In the genomic region with DNA sequence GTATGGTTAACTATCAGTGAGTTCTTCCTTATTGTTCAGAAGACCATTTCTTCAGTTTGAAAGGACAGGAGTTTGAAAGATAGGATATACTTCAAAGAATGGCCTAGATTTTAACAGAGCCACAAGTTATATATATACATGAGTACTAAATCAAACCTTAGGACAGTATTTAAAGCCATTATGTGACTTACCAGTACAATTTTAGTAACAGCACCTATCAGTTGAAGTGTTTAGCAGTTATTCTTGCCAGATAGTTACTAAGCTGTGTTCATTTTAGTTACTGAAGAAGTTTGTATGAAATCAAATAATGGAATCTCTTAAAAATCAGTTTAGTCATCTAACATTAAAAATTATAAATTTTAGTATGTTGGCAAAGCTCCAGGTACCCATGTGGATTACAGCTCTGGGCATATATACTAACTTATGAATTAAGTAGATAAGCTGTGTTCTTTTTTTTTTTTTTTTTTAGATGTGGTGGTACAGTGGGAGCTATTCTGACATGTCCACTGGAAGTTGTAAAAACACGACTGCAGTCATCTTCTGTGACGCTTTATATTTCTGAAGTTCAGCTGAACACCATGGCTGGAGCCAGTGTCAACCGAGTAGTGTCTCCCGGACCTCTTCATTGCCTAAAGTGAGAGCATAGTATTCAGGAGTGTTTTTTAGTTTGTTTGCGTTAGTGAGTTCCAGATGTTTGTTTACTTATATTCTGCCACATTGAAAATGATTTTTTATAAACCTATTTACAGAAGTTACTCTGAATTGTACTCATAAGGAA, we compare ENCODE assay signal across 17 cellular contexts. TPM values are rescaled to one million over a fixed set of nuclear protein-coding genes. Genes with fewer than 3 reads are reported as not detected.
A peak's percentile ranks its signal among the peaks of the same experiment; 100 is the strongest.
DNase-seq lines count a peak whose midpoint lies in the region; ATAC-seq and TF ChIP-seq lines count a peak whose summit lies in the region.
"Had no signal": no experiment of that assay in that cellular context is flagged by ENCODE, and none has a peak within 500 bp of the region (broad histone marks: within the 10 kb centered on the region; RNA-seq: fewer than 3 reads in every experiment).

No MANE protein-coding gene starts in this region.

- DNase-seq in DMS53 (lab: John Stamatoyannopoulos, UW): peak; percentile 8
- DNase-seq in DMS53 treated with DMSO at 0.1 percent for 48 hours (lab: John Stamatoyannopoulos, UW; ENCODE audit: unreplicated experiment): no peak
- no peak for DNase-seq in hepatocyte (ENCODE audit: low spot score)
- DNase-seq in psoas muscle: no peak
- no peak for DNase-seq in DMS 273 (lab: John Stamatoyannopoulos, UW; ENCODE audit: unreplicated experiment)
- no peak for DNase-seq in mesenteric fat pad (ENCODE audit: low spot score)
- no peak for DNase-seq in NCI-H524 (lab: John Stamatoyannopoulos, UW)
- DNase-seq: 8988T; CD8-positive, alpha-beta T cell; GF-D8; KG1; NCI-H2081 treated with DMSO at 0.1 percent for 48 hours; NCI-H524 treated with DMSO at 0.1 percent for 48 hours had no signal

- no peaks in the 10 kb centered on the region for H3K9me3 ChIP-seq in hepatocyte (ENCODE audit: low read depth)
- H3K9me3 ChIP-seq in psoas muscle: no peaks in the 10 kb centered on the region

- intact Hi-C loops in psoas muscle (cut with DNase I): loop anchor here in 1 of 2 donors (10.0 kb wide), 1 partner anchor 51 kb away; no protein-coding TSS in a partner anchor

- no peak overlapping the region for H2AFZ ChIP-seq in hepatocyte
- H2AFZ ChIP-seq: GM23338 had no signal

- peaks cover 39% of the 10 kb centered on the region for H4K20me1 ChIP-seq in hepatocyte (ENCODE audit: insufficient read depth, poor library complexity, severe bottlenecking)

- 72% methylated on average over 5 of the region's 5 CpGs for WGBS in hepatocyte (ENCODE audit: low lambda C conversion rate, missing lambda C conversion rate)
- whole genome bisulfite sequencing in psoas muscle, 3 donors: 59 to 81% (median 59%) methylated on average over 5 of the region's 5 CpGs

- H3K36me3 ChIP-seq in hepatocyte (replicated peaks; ENCODE audit: insufficient read depth, low read depth) (no peaks in the 10 kb centered on the region), psoas muscle (ENCODE audit: insufficient read depth in 1 of 2, low read depth in 1 of 2) (peaks cover 0 to 33% of the 10 kb centered on the region in 2 donors)

- H3K9me2 ChIP-seq in hepatocyte (replicated peaks; ENCODE audit: insufficient read depth): no peaks in the 10 kb centered on the region

- peaks cover 92% of the 10 kb centered on the region for H3K79me2 ChIP-seq in hepatocyte

- peak; percentile 15 to 78 (median 57) for ATAC-seq in psoas muscle
- ATAC-seq: CD8-positive, alpha-beta T cell; GM23338; HCT116 had no signal

- H3K4me3 ChIP-seq in hepatocyte (no peak overlapping the region), psoas muscle (no peak overlapping the region)
- H3K4me3 ChIP-seq: GM23338 had no signal

- TF ChIP-seq CTCF in VCaP (conservative IDR thresholded peaks at IDR 0.05): no peak
- no peak for TF ChIP-seq CTCF in hepatocyte (IDR thresholded peaks at IDR 0.05; ENCODE audit: poor library complexity)
- TF ChIP-seq CTCF in psoas muscle (IDR thresholded peaks at IDR 0.05): no peak

- no peaks in the 10 kb centered on the region for H3K27me3 ChIP-seq in hepatocyte
- H3K27me3 ChIP-seq in psoas muscle (ENCODE audit: insufficient read depth in 3 of 3, low read length in 2 of 3): no peaks in the 10 kb centered on the region

- peak overlapping the region; percentile 18 for H3K4me2 ChIP-seq in hepatocyte
- H3K4me2 ChIP-seq: GM23338 had no signal

- peak overlapping the region; percentile 68 for H3K27ac ChIP-seq in VCaP
- no peak overlapping the region for H3K27ac ChIP-seq in hepatocyte
- peak overlapping the region; percentile 32 for H3K27ac ChIP-seq in psoas muscle
- H3K27ac ChIP-seq: HL-60 had no signal

- H3K4me1 ChIP-seq in hepatocyte (ENCODE audit: insufficient read depth) (peaks cover 13% of the 10 kb centered on the region), psoas muscle (peaks cover 28% of the 10 kb centered on the region)

RNA-seq across cellular contexts. Expression of a gene that starts 14.6 kb away (rescaled TPM):
- total RNA-seq in hepatocyte (81.5 and 118 TPM in 2 replicates), psoas muscle (10 to 100 TPM; 19.7 to 52.3 (median 28.7) TPM), mesenteric fat pad (40.9 TPM)
- polyA plus RNA-seq in hepatocyte (38.4 and 41.3 TPM in 2 replicates), psoas muscle (10 to 100 TPM; 10.4 to 23.9 (median 12.5) TPM)
